8 cellular contexts compared by ENCODE assay signal in the genomic region with DNA sequence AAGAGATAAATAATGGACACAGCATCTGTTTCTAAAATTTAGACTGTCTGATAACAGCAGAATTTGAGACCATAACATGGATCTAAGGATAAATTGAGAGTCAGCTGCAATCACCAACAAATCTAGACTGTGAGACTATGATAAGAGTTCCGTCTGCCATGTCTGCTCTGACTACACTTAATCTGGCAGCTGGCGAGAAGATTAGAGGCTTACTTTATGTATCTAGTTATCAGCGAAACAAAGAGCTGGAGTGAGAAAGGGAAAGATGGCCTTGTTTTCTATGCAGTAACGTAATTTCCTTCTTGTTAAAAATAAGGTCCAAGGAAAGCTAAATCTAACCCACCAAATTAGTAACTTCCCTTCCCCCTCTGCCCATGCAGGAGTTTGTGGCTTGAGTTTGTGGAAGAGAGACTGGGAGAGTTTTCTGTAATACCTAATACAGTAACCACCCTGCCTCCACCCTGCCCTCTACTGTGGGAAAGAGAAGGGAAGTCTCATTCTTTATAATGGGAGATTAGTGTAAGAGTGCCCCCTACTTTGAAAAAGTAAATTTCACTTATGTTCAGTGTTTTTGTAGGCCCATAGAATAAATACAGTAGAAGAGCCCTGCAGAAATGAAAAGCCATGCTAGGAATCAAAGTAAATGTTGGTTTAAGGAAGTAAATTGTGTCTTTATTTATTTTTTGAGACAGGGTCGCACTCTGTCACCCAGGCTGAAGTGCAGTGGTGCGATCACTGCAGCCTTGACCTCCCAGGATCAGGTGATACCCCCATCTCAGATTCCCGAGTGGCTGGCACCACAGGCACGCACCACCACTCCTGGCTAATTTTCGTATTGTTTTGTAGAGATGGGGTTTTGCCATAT. TPM values are rescaled to one million over a fixed set of nuclear protein-coding genes. Genes with fewer than 3 reads are reported as not detected.
A peak's percentile ranks its signal among the peaks of the same experiment; 100 is the strongest.
DNase-seq lines count a peak whose midpoint lies in the region; ATAC-seq and TF ChIP-seq lines count a peak whose summit lies in the region.

No MANE protein-coding gene starts in this region.

- no peak overlapping the region; a peak in 1 of 4 replicates for H3K4me3 ChIP-seq in SK-N-SH (ENCODE audit: low read depth in 2 of 2, low read length in 1 of 2)
- H3K4me3 ChIP-seq in coronary artery, result no peak overlapping the region
- no peak overlapping the region for H3K4me3 ChIP-seq in lower lobe of right lung
- H3K4me3 ChIP-seq in aorta (ENCODE audit: low read length in 2 of 2), result no peak overlapping the region

- CTCF ChIA-PET in SK-N-SH (lab: Yijun Ruan, JAX), result interaction anchor here (0.6 to 5.0 kb wide), 35 partner anchors 9 to 466 kb away, joined by 3 to 59 read pairs (median 5); no protein-coding TSS in a partner anchor

- intact Hi-C loops in lower lobe of right lung (cut with DNase I) (no loop called here), aorta (cut with DNase I) (loop anchor here in 1 of 2 donors (5.0 kb wide), 1 partner anchor 99 kb away; no protein-coding TSS in a partner anchor)

- H3K27me3 ChIP-seq in SK-N-SH (ENCODE audit: insufficient read depth) (no peaks in the 10 kb centered on the region), lower lobe of right lung (ENCODE audit: low read depth) (no peaks in the 10 kb centered on the region), aorta (ENCODE audit: control insufficient read depth in 1 of 2, insufficient read depth in 2 of 2, low read length in 1 of 2) (no peaks in the 10 kb centered on the region)

- H3K9ac ChIP-seq in SK-N-SH, result no peak overlapping the region

- H3K9me3 ChIP-seq in SK-N-SH (no peaks in the 10 kb centered on the region), lower lobe of right lung (no peaks in the 10 kb centered on the region), aorta (ENCODE audit: control insufficient read depth, low read length) (no peaks in the 10 kb centered on the region)

- H3K9me2 ChIP-seq in SK-N-SH, result no peaks in the 10 kb centered on the region

- peak; percentile 28 for DNase-seq in stimulated activated CD8-positive, alpha-beta memory T cell treated with anti-CD3 and anti-CD28 coated beads, Interleukin-12 subunit alpha, Interleukin-12 subunit beta, amount 100 ng/mL, for 1 hour (ENCODE audit: low read depth)
- no peak for DNase-seq in stimulated activated CD8-positive, alpha-beta memory T cell treated with anti-CD3 and anti-CD28 coated beads, Interleukin-4, amount 100 ng/mL, for 48 hours
- peak; percentile 26 for DNase-seq in HPDE6-E6E7 (ENCODE audit: extremely low spot score)
- DNase-seq in SK-N-SH, result peak; percentile 77
- no peak for DNase-seq in coronary artery (ENCODE audit: low spot score)
- DNase-seq in lower lobe of right lung, result no peak
- DNase-seq in aorta, result peak in 1 of 2 donors; percentile 60
- no peak for DNase-seq in NCI-H1105 (lab: John Stamatoyannopoulos, UW)

- peak; percentile 90 for TF ChIP-seq RAD21 in SK-N-SH (IDR thresholded peaks at IDR 0.05; ENCODE audit: low read length)

- peaks cover 90% of the 10 kb centered on the region for H3K79me2 ChIP-seq in SK-N-SH (ENCODE audit: insufficient read depth)

- H4K20me1 ChIP-seq in SK-N-SH (ENCODE audit: insufficient read depth), result peaks cover 17% of the 10 kb centered on the region

- TF ChIP-seq EP300 in SK-N-SH (IDR thresholded peaks at IDR 0.05; ENCODE audit: borderline replicate concordance in 1 of 2, low read depth in 1 of 2, low read length in 1 of 2), result peak in 1 of 2 experiments; percentile 93; a peak in 2 of 4 replicates

- H3F3A ChIP-seq in SK-N-SH (replicated peaks; ENCODE audit: insufficient read depth), result peaks cover 29% of the 10 kb centered on the region

- no peak overlapping the region for H3K4me2 ChIP-seq in SK-N-SH

- POLR2A ChIA-PET in SK-N-SH (lab: Yijun Ruan, JAX), result interaction anchor here (1.0 to 1.4 kb wide), 2 partner anchors 25 to 64 kb away, joined by 4 to 5 read pairs; no protein-coding TSS in a partner anchor

- no peaks in the 10 kb centered on the region for H3K36me3 ChIP-seq in SK-N-SH (replicated peaks in 1 of 2; ENCODE audit: control insufficient read depth in 1 of 2, insufficient read depth in 2 of 2, low read length in 1 of 2)
- no peaks in the 10 kb centered on the region for H3K36me3 ChIP-seq in lower lobe of right lung
- no peaks in the 10 kb centered on the region for H3K36me3 ChIP-seq in aorta (ENCODE audit: control insufficient read depth in 1 of 2, insufficient read depth in 2 of 2, low read length in 1 of 2)

- WGBS in SK-N-SH (ENCODE audit: low lambda C conversion rate), result 74% methylated on average over 9 of the region's 9 CpGs
- 55 to 60% methylated on average over 9 of the region's 9 CpGs for WGBS in aorta, 2 donors

- H3K4me1 ChIP-seq in SK-N-SH (ENCODE audit: control insufficient read depth in 1 of 2, insufficient read depth in 2 of 2, low read depth in 1 of 2, low read length in 1 of 2) (peaks cover 31 to 42% of the 10 kb centered on the region in 2 experiments; a peak in 3 of 4 replicates), lower lobe of right lung (peaks cover 60% of the 10 kb centered on the region), aorta (ENCODE audit: control insufficient read depth in 1 of 2, insufficient read depth in 2 of 2, low read length in 2 of 2) (peaks cover 2 to 3% of the 10 kb centered on the region in 2 donors)

- no peak overlapping the region for H2AFZ ChIP-seq in SK-N-SH (ENCODE audit: low read depth)

- ATAC-seq in lower lobe of right lung, result peak; percentile 82 to 85
- peak; percentile 64 for ATAC-seq in aorta (ENCODE audit: low FRiP score)

- peak; percentile 59 for TF ChIP-seq CTCF in SK-N-SH (IDR thresholded peaks at IDR 0.05)
- peak; percentile 27 for TF ChIP-seq CTCF in coronary artery (IDR thresholded peaks at IDR 0.05)
- peak; percentile 52 for TF ChIP-seq CTCF in lower lobe of right lung (IDR thresholded peaks at IDR 0.05)

- H3K27ac ChIP-seq in SK-N-SH (ENCODE audit: low read depth in 2 of 2, low read length in 1 of 2) (peak overlapping the region; percentile 4 to 94; a peak in 3 of 4 replicates), coronary artery (no peak overlapping the region), lower lobe of right lung (no peak overlapping the region), aorta (ENCODE audit: low read depth in 1 of 2, low read length in 2 of 2) (no peak overlapping the region)

TF ChIP-seq in SK-N-SH, 30 proteins besides CTCF, POLR2A, EP300 and RAD21:
- TF ChIP-seq NRF1 (IDR thresholded peaks at IDR 0.05; ENCODE audit: low read depth, low read length) (no peak), MEF2A (IDR thresholded peaks at IDR 0.05; ENCODE audit: borderline replicate concordance, low read depth) (no peak), YY1 (IDR thresholded peaks at IDR 0.05; ENCODE audit: low read depth) (no peak), MXI1 (IDR thresholded peaks at IDR 0.05; ENCODE audit: low read depth, low read length) (peak; percentile 70; the same call in 1 of the 2 replicates), RCOR1 (IDR thresholded peaks at IDR 0.05; ENCODE audit: low read length) (peak; percentile 88), SMC3 (IDR thresholded peaks at IDR 0.05; ENCODE audit: low read depth, low read length) (peak; percentile 86), TCF12 (IDR thresholded peaks at IDR 0.05) (peak; percentile 44; the same call in 1 of the 2 replicates), SIN3A (IDR thresholded peaks at IDR 0.05; ENCODE audit: borderline replicate concordance, low read depth, low read length) (peak; percentile 50; the same call in 1 of the 2 replicates), CHD2 (IDR thresholded peaks at IDR 0.05; ENCODE audit: low read length, partially characterized antibody) (peak; percentile 74), GATA2 (CRISPR knock-in tag; IDR thresholded peaks at IDR 0.05) (peak; percentile 97)
- TF ChIP-seq, protein P1, sequence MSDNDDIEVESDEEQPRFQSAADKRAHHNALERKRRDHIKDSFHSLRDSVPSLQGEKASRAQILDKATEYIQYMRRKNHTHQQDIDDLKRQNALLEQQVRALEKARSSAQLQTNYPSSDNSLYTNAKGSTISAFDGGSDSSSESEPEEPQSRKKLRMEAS (IDR thresholded peaks at IDR 0.05; ENCODE audit: low read depth), result no peak

RNA-seq across cellular contexts. Expression of gene EML4, which starts 27.5 kb away (rescaled TPM):
- polyA plus RNA-seq in SK-N-SH (2012; rRNA removed) (35.0 and 45.8 TPM in 2 replicates), aorta (10 to 100 TPM in 1 of 2 donors, 1 to 10 TPM in 1; 9.6 to 19.7 TPM)
- 45.2 and 45.3 TPM in 2 replicates for polyA plus RNA-seq in SK-N-SH (2012; cell fraction: cytosol; rRNA removed)
- 61.1 and 88.5 TPM in 2 replicates for polyA plus RNA-seq in SK-N-SH (2012; cell fraction: nucleus; rRNA removed)
- total RNA-seq in lower lobe of right lung (109 TPM), aorta (10 to 100 TPM; 41.9 to 51.9 TPM)

Comparison
In these comparisons a context has a peak if more than half of its experiments do, and no peak if none do; other contexts are left out.
1. DNase-seq: peak in stimulated activated CD8-positive, alpha-beta memory T cell treated with anti-CD3 and anti-CD28 coated beads, Interleukin-12 subunit alpha, Interleukin-12 subunit beta, amount 100 ng/mL, for 1 hour (single experiment), HPDE6-E6E7 (single experiment) and SK-N-SH (single experiment); none in stimulated activated CD8-positive, alpha-beta memory T cell treated with anti-CD3 and anti-CD28 coated beads, Interleukin-4, amount 100 ng/mL, for 48 hours (single experiment), coronary artery (single experiment), lower lobe of right lung (single experiment) and NCI-H1105 (single experiment).
2. H3K27ac ChIP-seq: peak in SK-N-SH (2 of 2); none in coronary artery (0 of 2), lower lobe of right lung (single experiment) and aorta (0 of 2).
3. Peak in every context shown above with its lines, with median percentiles within 50 percentile points of each other: CTCF ChIP-seq.